ENCODE assay signal across 1 cellular context in the genomic region with DNA sequence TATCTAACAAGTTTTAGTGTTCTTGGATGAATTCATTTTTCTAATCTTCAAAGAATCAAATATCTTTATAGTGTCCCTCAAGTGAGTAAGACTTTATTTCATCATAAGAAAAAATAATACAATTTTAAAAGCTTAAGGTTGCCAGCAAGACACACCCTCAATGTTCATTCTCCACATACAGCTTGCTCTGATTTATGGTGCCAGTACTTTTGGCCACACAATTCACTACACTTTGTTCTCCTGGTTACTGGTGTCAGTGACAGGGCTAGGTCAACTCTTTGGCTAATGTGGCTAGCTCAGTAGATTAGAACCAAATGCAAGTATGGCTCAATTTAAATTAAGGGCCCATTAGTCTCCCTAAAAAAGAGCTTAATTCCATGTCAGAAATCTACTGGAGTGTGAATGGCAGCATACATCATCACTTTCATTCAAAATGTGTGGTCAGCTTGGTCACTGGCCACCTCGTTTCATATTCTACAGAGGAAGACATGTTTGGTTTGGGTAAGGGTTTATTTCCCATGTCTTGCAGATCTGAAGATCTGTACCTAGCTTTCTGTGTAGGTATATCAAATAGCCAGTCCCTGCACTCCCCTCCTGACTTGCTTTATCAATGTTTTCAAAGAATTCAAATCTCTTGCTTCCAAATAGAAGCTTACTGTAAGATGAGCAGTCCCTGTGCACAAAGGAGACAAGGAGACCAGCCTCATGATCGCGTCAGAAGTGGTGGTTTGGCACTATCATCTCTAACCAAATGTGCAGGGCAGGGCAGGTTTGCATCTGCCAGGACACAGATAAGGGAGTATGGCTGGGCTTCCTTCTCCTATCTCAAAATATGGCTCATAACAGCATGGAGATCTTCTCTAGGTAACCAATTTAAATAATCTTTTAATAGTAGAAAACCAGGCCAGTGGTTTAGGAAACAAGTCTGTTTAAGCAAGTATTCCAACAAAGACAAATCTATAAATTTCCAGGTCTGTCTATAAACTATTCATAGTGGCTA.
TF ChIP-seq lines count a peak whose summit lies in the region.

No MANE protein-coding gene starts in this region.

TF ChIP-seq in K562, 482 proteins besides CTCF, POLR2A, EP300 and RAD21 (continued from another document and continues in another):
- TF ChIP-seq, protein P1, sequence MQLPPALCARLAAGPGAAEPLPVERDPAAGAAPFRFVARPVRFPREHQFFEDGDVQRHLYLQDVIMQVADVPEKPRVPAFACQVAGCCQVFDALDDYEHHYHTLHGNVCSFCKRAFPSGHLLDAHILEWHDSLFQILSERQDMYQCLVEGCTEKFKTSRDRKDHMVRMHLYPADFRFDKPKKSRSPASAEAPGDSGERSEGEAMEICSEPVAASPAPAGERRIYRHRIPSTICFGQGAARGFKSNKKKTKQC (CRISPR knock-in tag; IDR thresholded peaks at IDR 0.05): no peak
- TF ChIP-seq ZNF57 (CRISPR knock-in tag; IDR thresholded peaks at IDR 0.05) (no peak), SREBF1 (IDR thresholded peaks at IDR 0.05; ENCODE audit: borderline replicate concordance, low read depth, low read length) (no peak), ETV1 (tag; conservative IDR thresholded peaks at IDR 0.05; ENCODE audit: low read depth) (0 out of 2 replicates have a peak, but pooled peaks have one; percentile 11), MXI1 (IDR thresholded peaks at IDR 0.05; ENCODE audit: low read depth, low read length) (peak; percentile 64; the same call in 1 of the 2 replicates), ZNF644 (tag; IDR thresholded peaks at IDR 0.05; ENCODE audit: low read depth) (peak; percentile 88), U2AF2 (optimal IDR thresholded peaks at IDR 0.05; ENCODE audit: low read depth, low read length) (no peak), ZBED1 (IDR thresholded peaks at IDR 0.05) (peak; percentile 90), TAL1 (IDR thresholded peaks at IDR 0.05) (peak; percentile 99), ZNF134 (CRISPR knock-in tag; conservative IDR thresholded peaks at IDR 0.05) (no peak), LEF1 (IDR thresholded peaks at IDR 0.05) (peak; percentile 92), NBN (IDR thresholded peaks at IDR 0.05; ENCODE audit: low read depth) (peak; percentile 82), IRF2 (CRISPR knock-in tag; IDR thresholded peaks at IDR 0.05) (no peak), SREBF2 (CRISPR knock-in tag; IDR thresholded peaks at IDR 0.05) (no peak), ARNT (IDR thresholded peaks at IDR 0.05) (peak; percentile 66 to 93; a peak in 2 of 4 replicates), SMAD4 (CRISPR knock-in tag; conservative IDR thresholded peaks at IDR 0.05) (peak; percentile 89), HDAC2 (IDR thresholded peaks at IDR 0.05) (peak; percentile 94), HDAC1 (IDR thresholded peaks at IDR 0.05) (peak; percentile 41 to 94; a peak in 3 of 4 replicates), ZNF77 (CRISPR knock-in tag; IDR thresholded peaks at IDR 0.05) (no peak), ZC3H4 (CRISPR knock-in tag; IDR thresholded peaks at IDR 0.05; ENCODE audit: borderline replicate concordance) (no peak), SMAD3 (CRISPR knock-in tag; conservative IDR thresholded peaks at IDR 0.05) (peak; percentile 82; the same call in 1 of the 2 replicates), U2AF1 (optimal IDR thresholded peaks at IDR 0.05; ENCODE audit: low read depth, low read length) (no peak), COPS2 (conservative IDR thresholded peaks at IDR 0.05) (no peak), ELF2 (CRISPR knock-in tag; IDR thresholded peaks at IDR 0.05) (no peak), HNRNPL (IDR thresholded peaks at IDR 0.05; ENCODE audit: low read depth, low read length) (no peak), EP400 (IDR thresholded peaks at IDR 0.05) (0 out of 2 replicates have a peak, but pooled peaks have one; percentile 23)
- TF ChIP-seq, protein P2, sequence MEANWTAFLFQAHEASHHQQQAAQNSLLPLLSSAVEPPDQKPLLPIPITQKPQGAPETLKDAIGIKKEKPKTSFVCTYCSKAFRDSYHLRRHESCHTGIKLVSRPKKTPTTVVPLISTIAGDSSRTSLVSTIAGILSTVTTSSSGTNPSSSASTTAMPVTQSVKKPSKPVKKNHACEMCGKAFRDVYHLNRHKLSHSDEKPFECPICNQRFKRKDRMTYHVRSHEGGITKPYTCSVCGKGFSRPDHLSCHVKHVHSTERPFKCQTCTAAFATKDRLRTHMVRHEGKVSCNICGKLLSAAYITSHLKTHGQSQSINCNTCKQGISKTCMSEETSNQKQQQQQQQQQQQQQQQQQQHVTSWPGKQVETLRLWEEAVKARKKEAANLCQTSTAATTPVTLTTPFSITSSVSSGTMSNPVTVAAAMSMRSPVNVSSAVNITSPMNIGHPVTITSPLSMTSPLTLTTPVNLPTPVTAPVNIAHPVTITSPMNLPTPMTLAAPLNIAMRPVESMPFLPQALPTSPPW (CRISPR knock-in tag; IDR thresholded peaks at IDR 0.05): peak; percentile 58
- TF ChIP-seq, protein P3, sequence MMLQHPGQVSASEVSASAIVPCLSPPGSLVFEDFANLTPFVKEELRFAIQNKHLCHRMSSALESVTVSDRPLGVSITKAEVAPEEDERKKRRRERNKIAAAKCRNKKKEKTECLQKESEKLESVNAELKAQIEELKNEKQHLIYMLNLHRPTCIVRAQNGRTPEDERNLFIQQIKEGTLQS (IDR thresholded peaks at IDR 0.05): peak; percentile 66
- TF ChIP-seq, protein P3 (CRISPR knock-in tag; conservative IDR thresholded peaks at IDR 0.05): no peak
- TF ChIP-seq, protein P4, sequence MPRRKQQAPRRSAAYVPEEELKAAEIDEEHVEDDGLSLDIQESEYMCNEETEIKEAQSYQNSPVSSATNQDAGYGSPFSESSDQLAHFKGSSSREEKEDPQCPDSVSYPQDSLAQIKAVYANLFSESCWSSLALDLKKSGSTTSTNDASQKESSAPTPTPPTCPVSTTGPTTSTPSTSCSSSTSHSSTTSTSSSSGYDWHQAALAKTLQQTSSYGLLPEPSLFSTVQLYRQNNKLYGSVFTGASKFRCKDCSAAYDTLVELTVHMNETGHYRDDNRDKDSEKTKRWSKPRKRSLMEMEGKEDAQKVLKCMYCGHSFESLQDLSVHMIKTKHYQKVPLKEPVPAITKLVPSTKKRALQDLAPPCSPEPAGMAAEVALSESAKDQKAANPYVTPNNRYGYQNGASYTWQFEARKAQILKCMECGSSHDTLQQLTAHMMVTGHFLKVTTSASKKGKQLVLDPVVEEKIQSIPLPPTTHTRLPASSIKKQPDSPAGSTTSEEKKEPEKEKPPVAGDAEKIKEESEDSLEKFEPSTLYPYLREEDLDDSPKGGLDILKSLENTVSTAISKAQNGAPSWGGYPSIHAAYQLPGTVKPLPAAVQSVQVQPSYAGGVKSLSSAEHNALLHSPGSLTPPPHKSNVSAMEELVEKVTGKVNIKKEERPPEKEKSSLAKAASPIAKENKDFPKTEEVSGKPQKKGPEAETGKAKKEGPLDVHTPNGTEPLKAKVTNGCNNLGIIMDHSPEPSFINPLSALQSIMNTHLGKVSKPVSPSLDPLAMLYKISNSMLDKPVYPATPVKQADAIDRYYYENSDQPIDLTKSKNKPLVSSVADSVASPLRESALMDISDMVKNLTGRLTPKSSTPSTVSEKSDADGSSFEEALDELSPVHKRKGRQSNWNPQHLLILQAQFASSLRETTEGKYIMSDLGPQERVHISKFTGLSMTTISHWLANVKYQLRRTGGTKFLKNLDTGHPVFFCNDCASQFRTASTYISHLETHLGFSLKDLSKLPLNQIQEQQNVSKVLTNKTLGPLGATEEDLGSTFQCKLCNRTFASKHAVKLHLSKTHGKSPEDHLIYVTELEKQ (CRISPR knock-in tag; IDR thresholded peaks at IDR 0.05): no peak
- TF ChIP-seq, protein P5, sequence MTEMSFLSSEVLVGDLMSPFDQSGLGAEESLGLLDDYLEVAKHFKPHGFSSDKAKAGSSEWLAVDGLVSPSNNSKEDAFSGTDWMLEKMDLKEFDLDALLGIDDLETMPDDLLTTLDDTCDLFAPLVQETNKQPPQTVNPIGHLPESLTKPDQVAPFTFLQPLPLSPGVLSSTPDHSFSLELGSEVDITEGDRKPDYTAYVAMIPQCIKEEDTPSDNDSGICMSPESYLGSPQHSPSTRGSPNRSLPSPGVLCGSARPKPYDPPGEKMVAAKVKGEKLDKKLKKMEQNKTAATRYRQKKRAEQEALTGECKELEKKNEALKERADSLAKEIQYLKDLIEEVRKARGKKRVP (CRISPR knock-in tag; IDR thresholded peaks at IDR 0.05): peak; percentile 31; the same call in 1 of the 2 replicates
- TF ChIP-seq, protein P6, sequence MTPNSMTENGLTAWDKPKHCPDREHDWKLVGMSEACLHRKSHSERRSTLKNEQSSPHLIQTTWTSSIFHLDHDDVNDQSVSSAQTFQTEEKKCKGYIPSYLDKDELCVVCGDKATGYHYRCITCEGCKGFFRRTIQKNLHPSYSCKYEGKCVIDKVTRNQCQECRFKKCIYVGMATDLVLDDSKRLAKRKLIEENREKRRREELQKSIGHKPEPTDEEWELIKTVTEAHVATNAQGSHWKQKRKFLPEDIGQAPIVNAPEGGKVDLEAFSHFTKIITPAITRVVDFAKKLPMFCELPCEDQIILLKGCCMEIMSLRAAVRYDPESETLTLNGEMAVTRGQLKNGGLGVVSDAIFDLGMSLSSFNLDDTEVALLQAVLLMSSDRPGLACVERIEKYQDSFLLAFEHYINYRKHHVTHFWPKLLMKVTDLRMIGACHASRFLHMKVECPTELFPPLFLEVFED (CRISPR knock-in tag; conservative IDR thresholded peaks at IDR 0.05): 0 out of 2 replicates have a peak, but pooled peaks have one; percentile 39
- TF ChIP-seq, protein P7, sequence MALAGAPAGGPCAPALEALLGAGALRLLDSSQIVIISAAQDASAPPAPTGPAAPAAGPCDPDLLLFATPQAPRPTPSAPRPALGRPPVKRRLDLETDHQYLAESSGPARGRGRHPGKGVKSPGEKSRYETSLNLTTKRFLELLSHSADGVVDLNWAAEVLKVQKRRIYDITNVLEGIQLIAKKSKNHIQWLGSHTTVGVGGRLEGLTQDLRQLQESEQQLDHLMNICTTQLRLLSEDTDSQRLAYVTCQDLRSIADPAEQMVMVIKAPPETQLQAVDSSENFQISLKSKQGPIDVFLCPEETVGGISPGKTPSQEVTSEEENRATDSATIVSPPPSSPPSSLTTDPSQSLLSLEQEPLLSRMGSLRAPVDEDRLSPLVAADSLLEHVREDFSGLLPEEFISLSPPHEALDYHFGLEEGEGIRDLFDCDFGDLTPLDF (CRISPR knock-in tag; IDR thresholded peaks at IDR 0.05): no peak
- TF ChIP-seq, protein P8, sequence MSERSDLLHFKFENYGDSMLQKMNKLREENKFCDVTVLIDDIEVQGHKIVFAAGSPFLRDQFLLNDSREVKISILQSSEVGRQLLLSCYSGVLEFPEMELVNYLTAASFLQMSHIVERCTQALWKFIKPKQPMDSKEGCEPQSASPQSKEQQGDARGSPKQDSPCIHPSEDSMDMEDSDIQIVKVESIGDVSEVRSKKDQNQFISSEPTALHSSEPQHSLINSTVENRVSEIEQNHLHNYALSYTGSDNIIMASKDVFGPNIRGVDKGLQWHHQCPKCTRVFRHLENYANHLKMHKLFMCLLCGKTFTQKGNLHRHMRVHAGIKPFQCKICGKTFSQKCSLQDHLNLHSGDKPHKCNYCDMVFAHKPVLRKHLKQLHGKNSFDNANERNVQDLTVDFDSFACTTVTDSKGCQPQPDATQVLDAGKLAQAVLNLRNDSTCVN (CRISPR knock-in tag; IDR thresholded peaks at IDR 0.05): no peak
